ENCODE assay signal across 1 cellular context in genomic region chr13:73142091-73142490, GRCh38.
TF ChIP-seq lines count a peak whose summit lies in the region.

No MANE protein-coding gene starts in this region.

TF ChIP-seq in IMR-90, 13 proteins besides CTCF, POLR2A, EP300 and RAD21:
- TF ChIP-seq MAFK (IDR thresholded peaks at IDR 0.05; ENCODE audit: low read depth, low read length): no peak
- no peak for TF ChIP-seq RCOR1 (IDR thresholded peaks at IDR 0.05; ENCODE audit: insufficient replicate concordance, low read length)
- no peak for TF ChIP-seq MXI1 (IDR thresholded peaks at IDR 0.05; ENCODE audit: borderline replicate concordance, low read depth, low read length)
